In genomic region chr6:167858842-167859520, GRCh38 we compare ENCODE assay signal across 18 cellular contexts. TPM values are rescaled to one million over a fixed set of nuclear protein-coding genes. Genes with fewer than 3 reads are reported as not detected.
DNase-seq lines count a peak whose midpoint lies in the region; ATAC-seq and TF ChIP-seq lines count a peak whose summit lies in the region.
"Had no signal": no experiment of that assay in that cellular context is flagged by ENCODE, and none has a peak within 500 bp of the region (broad histone marks: within the 10 kb centered on the region; RNA-seq: fewer than 3 reads in every experiment).

No MANE protein-coding gene starts in this region.

- H3K27ac ChIP-seq in cardiac muscle cell (peak overlapping the region; percentile 82), endodermal cell (ENCODE audit: low read depth, low read length) (no peak overlapping the region), muscle layer of colon (ENCODE audit: low read depth, low read length) (peak overlapping the region; percentile 37), transverse colon (peak overlapping the region; percentile 53 to 64 (median 60)), colonic mucosa (no peak overlapping the region)
- H3K27ac ChIP-seq: psoas muscle had no signal

- H3K9me3 Mint-ChIP-seq in endodermal cell = no peaks in the 10 kb centered on the region
- H3K9me3 Mint-ChIP-seq: effector memory CD8-positive, alpha-beta T cell had no signal

- H3K27me3 ChIP-seq in cardiac muscle cell (no peaks in the 10 kb centered on the region), endodermal cell (ENCODE audit: control insufficient read depth, insufficient read depth, low read length, poor library complexity, severe bottlenecking) (no peaks in the 10 kb centered on the region), muscle layer of colon (ENCODE audit: control insufficient read depth in 1 of 2, insufficient read depth in 2 of 2, low read length in 2 of 2) (no peaks in the 10 kb centered on the region), transverse colon (no peaks in the 10 kb centered on the region), colonic mucosa (no peaks in the 10 kb centered on the region)
- H3K27me3 ChIP-seq: gastroesophageal sphincter had no signal

- intact Hi-C loops in Right ventricle myocardium superior (cut with DNase I) (no loop called here), transverse colon (cut with DNase I; ENCODE audit: low total_unique reads) (no loop called here), colonic mucosa (cut with DNase I) (no loop called here)

- H3K9me3 ChIP-seq in cardiac muscle cell (ENCODE audit: low read depth) = no peaks in the 10 kb centered on the region
- H3K9me3 ChIP-seq in endodermal cell (ENCODE audit: control insufficient read depth, low read length) = no peaks in the 10 kb centered on the region
- H3K9me3 ChIP-seq in muscle layer of colon (ENCODE audit: low read length) = no peaks in the 10 kb centered on the region
- no peaks in the 10 kb centered on the region for H3K9me3 ChIP-seq in transverse colon
- H3K9me3 ChIP-seq in T-helper 17 cell (ENCODE audit: control insufficient read depth, low read length, poor library complexity, severe bottlenecking) = no peaks in the 10 kb centered on the region
- H3K9me3 ChIP-seq in colonic mucosa = no peaks in the 10 kb centered on the region
- H3K9me3 ChIP-seq: gastroesophageal sphincter, psoas muscle had no signal

- in situ Hi-C loops in transverse colon (cut with MboI; ENCODE audit: low pct_ligation_motif_present in 1 of 4, low pct_unique_long_range_greater_than_20kb in 1 of 4, low sequenced_read_pairs in 3 of 4) = no loop called here

- H3K4me1 Mint-ChIP-seq in endodermal cell = peaks cover 50% of the 10 kb centered on the region
- H3K4me1 Mint-ChIP-seq in T-helper 17 cell = peaks cover 28% of the 10 kb centered on the region
- H3K4me1 Mint-ChIP-seq: immature natural killer cell had no signal

- H3K4me1 ChIP-seq in cardiac muscle cell (ENCODE audit: low read depth) = peaks cover 66% of the 10 kb centered on the region
- peaks cover 4% of the 10 kb centered on the region for H3K4me1 ChIP-seq in endodermal cell (ENCODE audit: control insufficient read depth, insufficient read depth, low read length)
- peaks cover 60% of the 10 kb centered on the region for H3K4me1 ChIP-seq in muscle layer of colon (ENCODE audit: insufficient read depth, low read length)
- peaks cover 8 to 55% (median 18%) of the 10 kb centered on the region in 4 donors for H3K4me1 ChIP-seq in transverse colon
- H3K4me1 ChIP-seq in colonic mucosa = no peaks in the 10 kb centered on the region

- H3K27ac Mint-ChIP-seq in endodermal cell (peak overlapping the region; percentile 72), T-helper 17 cell (no peak overlapping the region)
- H3K27ac Mint-ChIP-seq: CD4-positive, CD25-positive, alpha-beta regulatory T cell; effector memory CD8-positive, alpha-beta T cell; immature natural killer cell had no signal

- H3K4me3 Mint-ChIP-seq in endodermal cell = no peak overlapping the region
- no peak overlapping the region for H3K4me3 Mint-ChIP-seq in T-helper 17 cell
- H3K4me3 Mint-ChIP-seq: CD4-positive, CD25-positive, alpha-beta regulatory T cell; effector memory CD8-positive, alpha-beta T cell; immature natural killer cell had no signal

- no peak for TF ChIP-seq CTCF in cardiac muscle cell (IDR thresholded peaks at IDR 0.05; ENCODE audit: low read depth, low read length)
- no peak for TF ChIP-seq CTCF in endodermal cell (conservative IDR thresholded peaks at IDR 0.05)
- no peak for TF ChIP-seq CTCF in transverse colon (IDR thresholded peaks at IDR 0.05)
- no peak for TF ChIP-seq CTCF in colonic mucosa (IDR thresholded peaks at IDR 0.05)

- H3K4me3 ChIP-seq in cardiac muscle cell (no peak overlapping the region), endodermal cell (ENCODE audit: low read length) (no peak overlapping the region), muscle layer of colon (ENCODE audit: low read depth in 1 of 2, low read length in 2 of 2) (peak overlapping the region in 1 of 2 donors; percentile 3), transverse colon (no peak overlapping the region), colonic mucosa (no peak overlapping the region)
- H3K4me3 ChIP-seq: gastroesophageal sphincter, psoas muscle had no signal

- no peak for TF ChIP-seq POLR2A in transverse colon (IDR thresholded peaks at IDR 0.05)

- ATAC-seq in Right ventricle myocardium superior (ENCODE audit: poor library complexity) (no peak), T-helper 17 cell (no peak)
- ATAC-seq: effector memory CD8-positive, alpha-beta T cell; gastroesophageal sphincter; psoas muscle had no signal

- no peaks in the 10 kb centered on the region for H3K36me3 ChIP-seq in cardiac muscle cell
- no peaks in the 10 kb centered on the region for H3K36me3 ChIP-seq in endodermal cell (ENCODE audit: control insufficient read depth, insufficient read depth, low read length)
- no peaks in the 10 kb centered on the region for H3K36me3 ChIP-seq in muscle layer of colon (ENCODE audit: insufficient read depth, low read length)
- no peaks in the 10 kb centered on the region for H3K36me3 ChIP-seq in transverse colon
- H3K36me3 ChIP-seq in colonic mucosa = no peaks in the 10 kb centered on the region
- H3K36me3 ChIP-seq: gastroesophageal sphincter had no signal

- H3K9ac ChIP-seq in endodermal cell (ENCODE audit: extremely low read depth, low read length, poor library complexity, severe bottlenecking) (no peak overlapping the region), muscle layer of colon (ENCODE audit: low read length) (no peak overlapping the region), colonic mucosa (ENCODE audit: low read depth in 2 of 2, low read length in 2 of 2) (no peak overlapping the region)

- DNase-seq in cardiac muscle cell (ENCODE audit: low read depth in 1 of 2, low spot score in 1 of 2) (peak in 1 of 2 donors; percentile 43), Right ventricle myocardium superior (no peak), endodermal cell (no peak), transverse colon (no peak), T-helper 17 cell (no peak), colonic mucosa (no peak)
- no peak for DNase-seq in activated CD4-positive, alpha-beta T cell treated with anti-CD3 and anti-CD28 coated beads, Interleukin-2, amount 50 U/mL, for 48 hours
- DNase-seq: activated CD4-positive, CD25-positive, alpha-beta regulatory T cell; activated naive CD4-positive, alpha-beta T cell treated with Interleukin-2 at 50 U/mL for 16 hours; CD4-positive, CD25-positive, alpha-beta regulatory T cell; effector memory CD8-positive, alpha-beta T cell; immature natural killer cell; KG1; NCI-H1436; NCI-H345; psoas muscle had no signal

- TF ChIP-seq EP300 in transverse colon (IDR thresholded peaks at IDR 0.05; ENCODE audit: low read depth) = no peak

- 56 to 57% methylated on average over 1 to 7 of the region's 7 CpGs for WGBS in endodermal cell (ENCODE audit: insufficient coverage in 1 of 2, insufficient read length in 1 of 2), 2 experiments
- 49 to 59% methylated on average over 7 of the region's 7 CpGs for WGBS in transverse colon (ENCODE audit: low coverage in 1 of 2), 2 donors

- H3K27me3 Mint-ChIP-seq in endodermal cell (ENCODE audit: insufficient read depth) = no peaks in the 10 kb centered on the region
- no peaks in the 10 kb centered on the region for H3K27me3 Mint-ChIP-seq in T-helper 17 cell
- H3K27me3 Mint-ChIP-seq: CD4-positive, CD25-positive, alpha-beta regulatory T cell had no signal

- H3K36me3 Mint-ChIP-seq in endodermal cell (ENCODE audit: low read depth) (no peaks in the 10 kb centered on the region), T-helper 17 cell (ENCODE audit: low read depth) (no peaks in the 10 kb centered on the region)
- H3K36me3 Mint-ChIP-seq: CD4-positive, CD25-positive, alpha-beta regulatory T cell; immature natural killer cell had no signal

RNA-seq across cellular contexts. Expression of gene AFDN, which starts 32.3 kb away (rescaled TPM):
- total RNA-seq in cardiac muscle cell = 113 and 299 TPM in 2 replicates
- 119 and 172 TPM in 2 replicates for polyA plus RNA-seq in cardiac muscle cell
- total RNA-seq in Right ventricle myocardium superior = 49.1 TPM
- 100 to 1,000 TPM; 214 to 239 TPM for total RNA-seq in endodermal cell
- 167 TPM for polyA plus RNA-seq in endodermal cell (2013, experiment 1 of 2)
- polyA plus RNA-seq in endodermal cell (2013, experiment 2 of 2) = 150 TPM
- total RNA-seq in transverse colon = 100 to 1,000 TPM; 148 to 371 (median 204) TPM
- total RNA-seq in T-helper 17 cell = 10 to 100 TPM; 56.5 to 83.9 TPM
- 100 to 1,000 TPM; 213 to 232 TPM for total RNA-seq in colonic mucosa

Comparison
In these comparisons a context has a peak if more than half of its experiments do, and no peak if none do; other contexts are left out.
1. H3K27ac ChIP-seq: peak in cardiac muscle cell (single experiment), muscle layer of colon (single experiment) and transverse colon (4 of 4); none in endodermal cell (single experiment) and colonic mucosa (single experiment).